14 cellular contexts compared by ENCODE assay signal in genomic region chr2:86216577-86217555, GRCh38. TPM values are rescaled to one million over a fixed set of nuclear protein-coding genes. Genes with fewer than 3 reads are reported as not detected.
DNase-seq lines count a peak whose midpoint lies in the region; ATAC-seq, FAIRE-seq and TF ChIP-seq lines count a peak whose summit lies in the region.
"Had no signal": no experiment of that assay in that cellular context is flagged by ENCODE, and none has a peak within 500 bp of the region (broad histone marks: within the 10 kb centered on the region; RNA-seq: fewer than 3 reads in every experiment).

No MANE protein-coding gene starts in this region.

- no peak overlapping the region for H3K4ac ChIP-seq in H1 (replicated peaks; ENCODE audit: insufficient read length, low read depth, low read length)

- H2BK15ac ChIP-seq in H1 (ENCODE audit: low read length): no peak overlapping the region

- H4K91ac ChIP-seq in H1 (replicated peaks; ENCODE audit: insufficient read length, low read length): no peak overlapping the region

- H3K36me3 ChIP-seq in H1 (ENCODE audit: control insufficient read depth in 2 of 4, insufficient read depth in 4 of 4, low read length in 3 of 4): peaks cover 0 to 24% (median 11%) of the 10 kb centered on the region in 4 experiments; a peak in 6 of 8 replicates
- H3K36me3 ChIP-seq in gastrocnemius medialis: peaks cover 0 to 28% of the 10 kb centered on the region in 2 donors
- no peaks in the 10 kb centered on the region for H3K36me3 ChIP-seq in transverse colon

- no peak for TF ChIP-seq CTCF in H1 (IDR thresholded peaks at IDR 0.05; ENCODE audit: control extremely low read depth in 1 of 3, insufficient read depth in 1 of 3, low read depth in 1 of 3, low read length in 3 of 3)
- TF ChIP-seq CTCF in gastrocnemius medialis (IDR thresholded peaks at IDR 0.05 in 4 of 5, conservative IDR thresholded peaks at IDR 0.05 in 1 of 5): no peak
- TF ChIP-seq CTCF in transverse colon (IDR thresholded peaks at IDR 0.05): no peak
- no peak for TF ChIP-seq CTCF in progenitor cell of endocrine pancreas (IDR thresholded peaks at IDR 0.05; ENCODE audit: unreplicated experiment)

- TF ChIP-seq RAD21 in H1 (IDR thresholded peaks at IDR 0.05 in 1 of 2, conservative IDR thresholded peaks at IDR 0.05 in 1 of 2; ENCODE audit: low read depth in 2 of 2, low read length in 2 of 2): no peak

- no peak overlapping the region for H2BK20ac ChIP-seq in H1 (ENCODE audit: low read length)

- no peak overlapping the region for H3K14ac ChIP-seq in H1 (ENCODE audit: insufficient read length)

- 86% methylated on average over 13 of the region's 13 CpGs; no CpG with 5 or more reads in 1 of the 2 experiments for WGBS in H1 (ENCODE audit: extremely low coverage in 1 of 2, insufficient coverage in 1 of 2, insufficient read length in 1 of 2, insufficient replicate concordance in 2 of 2, low coverage in 1 of 2, low lambda C conversion rate in 2 of 2, missing lambda C conversion rate in 1 of 2), 2 experiments
- WGBS in transverse colon (ENCODE audit: low coverage in 1 of 2), 2 donors: 50 to 67% methylated on average over 10 to 13 of the region's 13 CpGs

- no peak for ATAC-seq in gastrocnemius medialis
- no peak for ATAC-seq in HG03520 (IDR thresholded peaks at IDR 0.05; ENCODE audit: unreplicated experiment)
- ATAC-seq: heart right ventricle had no signal

- H3K27ac ChIP-seq in H1 (ENCODE audit: low read depth, low read length) (no peak overlapping the region), gastrocnemius medialis (peak overlapping the region in 1 of 4 donors; percentile 44), transverse colon (no peak overlapping the region)
- H3K27ac ChIP-seq: SJSA1 had no signal

- H3K9me3 ChIP-seq in H1 (ENCODE audit: insufficient read depth in 2 of 2, low read depth in 1 of 2, low read length in 1 of 2) (no peaks in the 10 kb centered on the region), gastrocnemius medialis (no peaks in the 10 kb centered on the region), transverse colon (no peaks in the 10 kb centered on the region)
- H3K9me3 ChIP-seq: heart right ventricle had no signal

- intact Hi-C loops in gastrocnemius medialis (cut with DNase I; ENCODE audit: low total_unique reads) (no loop called here), transverse colon (cut with DNase I; ENCODE audit: low total_unique reads) (no loop called here)

- H3K9ac ChIP-seq in H1 (replicated peaks in 1 of 4; ENCODE audit: extremely low read depth in 1 of 4, low read depth in 3 of 4, low read length in 3 of 4): no peak overlapping the region

- in situ Hi-C loops in gastrocnemius medialis (cut with MboI; ENCODE audit: low sequenced_read_pairs in 4 of 4) (loop anchor here in 2 of 4 donors (10.0 to 25.0 kb wide), 3 partner anchors 148 to 395 kb away; partner anchors contain the start of genes CHMP3 (in 1 of the 2) and RNF103 (in 1 of the 2)), transverse colon (cut with MboI; ENCODE audit: low pct_ligation_motif_present in 1 of 4, low pct_unique_long_range_greater_than_20kb in 1 of 4, low sequenced_read_pairs in 3 of 4) (loop anchor here in 1 of 4 donors (25.0 kb wide), 1 partner anchor 145 kb away; no protein-coding TSS in a partner anchor)

- H3K18ac ChIP-seq in H1 (ENCODE audit: extremely low read depth, low read length): no peak overlapping the region

- no peak overlapping the region for H3K23ac ChIP-seq in H1 (ENCODE audit: insufficient read length)

- no peak overlapping the region for H3K56ac ChIP-seq in H1 (replicated peaks; ENCODE audit: insufficient read length, low read depth, low read length)

- CTCF ChIA-PET in H1 (lab: Charles Lee; ENCODE audit: partially characterized antibody): interaction anchor here (1.0 to 2.4 kb wide), 6 partner anchors 16 to 151 kb away, joined by 3 to 9 read pairs (median 6); no protein-coding TSS in a partner anchor

- H3K4me3 ChIP-seq in H1 (ENCODE audit: extremely low read depth in 1 of 4, insufficient read depth in 2 of 4, low read depth in 3 of 4, low read length in 4 of 4) (no peak overlapping the region), gastrocnemius medialis (peak overlapping the region; percentile 3 to 34 (median 16)), transverse colon (no peak overlapping the region)
- H3K4me3 ChIP-seq: SJSA1 had no signal

- no peak overlapping the region for H3K27ac Mint-ChIP-seq in progenitor cell of endocrine pancreas

- no peaks in the 10 kb centered on the region for H4K20me1 ChIP-seq in H1 (replicated peaks in 1 of 2; ENCODE audit: control insufficient read depth in 1 of 2, insufficient read depth in 2 of 2, low read length in 2 of 2)

- H2BK12ac ChIP-seq in H1 (ENCODE audit: low read depth, low read length): no peak overlapping the region

- H3K4me3 Mint-ChIP-seq in progenitor cell of endocrine pancreas (ENCODE audit: low read depth): no peak overlapping the region

- no peak for TF ChIP-seq EP300 in H1 (IDR thresholded peaks at IDR 0.05; ENCODE audit: borderline replicate concordance in 1 of 2, low read depth in 2 of 2, low read length in 2 of 2)
- no peak for TF ChIP-seq EP300 in transverse colon (IDR thresholded peaks at IDR 0.05; ENCODE audit: low read depth)

- H3K4me2 ChIP-seq in H1 (ENCODE audit: insufficient read depth in 1 of 2, low read depth in 2 of 2, low read length in 2 of 2): no peak overlapping the region

- POLR2A ChIA-PET in H1 (lab: Charles Lee; ENCODE audit: partially characterized antibody): no interaction called here

- DNase-seq in EL (peak; percentile 24), NCI-H460 (ENCODE audit: extremely low read depth, low read depth) (peak; percentile 36), H1 (ENCODE audit: low read depth in 1 of 2, low spot score in 2 of 2) (no peak), gastrocnemius medialis (no peak), transverse colon (no peak), NCI-H1694 treated with DMSO at 0.1 percent for 48 hours (lab: John Stamatoyannopoulos, UW) (no peak), progenitor cell of endocrine pancreas (ENCODE audit: low spot score, unreplicated experiment) (no peak)
- DNase-seq: activated naive CD4-positive, alpha-beta T cell treated with Interleukin-2 at 50 U/mL for 16 hours; cortex of kidney; DMS79 treated with DMSO at 0.1 percent for 48 hours; heart right ventricle; NCI-H446 had no signal

- peaks cover 18% of the 10 kb centered on the region for H3K4me1 Mint-ChIP-seq in progenitor cell of endocrine pancreas (ENCODE audit: low read depth)

- no peak overlapping the region for H2AK5ac ChIP-seq in H1 (ENCODE audit: low read depth, low read length)

- H4K8ac ChIP-seq in H1 (ENCODE audit: extremely low read depth, insufficient read depth, low read length): no peak overlapping the region

- no peaks in the 10 kb centered on the region for H3K79me1 ChIP-seq in H1 (ENCODE audit: low read depth, low read length)

- no peaks in the 10 kb centered on the region for H3K9me3 Mint-ChIP-seq in progenitor cell of endocrine pancreas (ENCODE audit: low read depth)

- peaks cover 7% of the 10 kb centered on the region for H3K36me3 Mint-ChIP-seq in progenitor cell of endocrine pancreas (ENCODE audit: insufficient read depth)

- no peak overlapping the region for H2BK5ac ChIP-seq in H1 (ENCODE audit: low read depth, low read length)

- no peaks in the 10 kb centered on the region for H3K27me3 Mint-ChIP-seq in progenitor cell of endocrine pancreas

- no peaks in the 10 kb centered on the region for H3K23me2 ChIP-seq in H1 (ENCODE audit: low read depth, low read length)

- no peak overlapping the region for H2BK120ac ChIP-seq in H1 (replicated peaks; ENCODE audit: low read depth, low read length)

- H3K27me3 ChIP-seq in H1 (replicated peaks in 1 of 4; ENCODE audit: control insufficient read depth in 3 of 4, extremely low read depth in 1 of 4, insufficient read depth in 3 of 4, low read length in 3 of 4) (no peaks in the 10 kb centered on the region), gastrocnemius medialis (no peaks in the 10 kb centered on the region), transverse colon (no peaks in the 10 kb centered on the region)
- H3K27me3 ChIP-seq: heart right ventricle, SJSA1 had no signal

- H3K79me2 ChIP-seq in H1 (ENCODE audit: control insufficient read depth in 1 of 2, insufficient read depth in 2 of 2, low read length in 2 of 2): no peaks in the 10 kb centered on the region

- FAIRE-seq in H1 (lab: Jason Lieb, UNC): no peak

- TF ChIP-seq POLR2A in H1 (IDR thresholded peaks at IDR 0.05; ENCODE audit: control extremely low read depth in 1 of 2, low read depth in 2 of 2, low read length in 2 of 2): no peak
- no peak for TF ChIP-seq POLR2A in gastrocnemius medialis (IDR thresholded peaks at IDR 0.05)
- TF ChIP-seq POLR2A in transverse colon (IDR thresholded peaks at IDR 0.05): no peak

- H3K4me1 ChIP-seq in H1 (replicated peaks in 1 of 4; ENCODE audit: control insufficient read depth in 3 of 4, insufficient read depth in 4 of 4, low read length in 3 of 4) (peaks cover 0 to 6% (median 0%) of the 10 kb centered on the region in 4 experiments; a peak in 2 of 7 replicates), gastrocnemius medialis (peaks cover 3 to 11% of the 10 kb centered on the region in 2 donors), transverse colon (peaks cover 12 to 40% (median 23%) of the 10 kb centered on the region in 4 donors)

- no peak overlapping the region for H4K5ac ChIP-seq in H1 (ENCODE audit: insufficient read length, low read depth, low read length)

- peak overlapping the region; percentile 45; the same call in 1 of the 2 replicates for H2AFZ ChIP-seq in H1 (ENCODE audit: low read length)

RNA-seq across cellular contexts. Expression of gene MRPL35, which starts 17.6 kb away (rescaled TPM):
- 100 and 117 TPM in 2 replicates for total RNA-seq in NCI-H460 (2014; rRNA removed; shearing (Covaris generic))
- 62.2 and 102 TPM in 2 replicates for polyA plus RNA-seq in NCI-H460 (2014; cell fraction: nucleus; rRNA removed)
- 42.3 and 44.5 TPM in 2 replicates for total RNA-seq in H1 (2021; fragmentation: NEBNext Ultra II Directional; extraction: Animal tissue kit (Norgen Biotek cat#: 25700))
- polyA plus RNA-seq in H1 (2011; rRNA removed): 32.4 and 51.2 TPM in 2 replicates
- polyA plus RNA-seq in H1 (2011; cell fraction: cytosol; rRNA removed): 34.5 TPM
- 30.7 TPM for polyA plus RNA-seq in H1 (2011; cell fraction: nucleus; rRNA removed)
- 27.0 to 36.8 TPM (median 33.0 TPM) in 4 replicates for polyA plus RNA-seq in H1 (2012, experiment 1 of 2)
- polyA plus RNA-seq in H1 (2012, experiment 2 of 2): 14.4 TPM
- polyA plus RNA-seq in H1 (2013, experiment 1 of 2): 36.0 TPM
- polyA plus RNA-seq in H1 (2013, experiment 2 of 2): 35.3 TPM
- polyA minus RNA-seq in H1 (2011; rRNA and poly(A)+ RNA removed): 48.0 and 55.3 TPM in 2 replicates
- polyA minus RNA-seq in H1 (2011; cell fraction: cytosol; rRNA and poly(A)+ RNA removed): 17.0 TPM
- polyA minus RNA-seq in H1 (2011; cell fraction: nucleus; rRNA and poly(A)+ RNA removed): 36.1 TPM
- total RNA-seq in gastrocnemius medialis (10 to 100 TPM; 22.2 to 62.3 (median 38.8) TPM), transverse colon (10 to 100 TPM in 3 of 4 donors, 1 to 10 TPM in 1; 7.2 to 53.2 (median 38.4) TPM), progenitor cell of endocrine pancreas (28.1 and 31.8 TPM in 2 replicates)

RNA-seq across cellular contexts. Expression of gene IMMT, which starts 21.6 kb away (rescaled TPM):
- 70.7 and 85.9 TPM in 2 replicates for total RNA-seq in NCI-H460 (2014; rRNA removed; shearing (Covaris generic))
- polyA plus RNA-seq in NCI-H460 (2014; cell fraction: nucleus; rRNA removed): 98.6 and 106 TPM in 2 replicates
- total RNA-seq in H1 (2021; fragmentation: NEBNext Ultra II Directional; extraction: Animal tissue kit (Norgen Biotek cat#: 25700)): 103 and 105 TPM in 2 replicates
- polyA plus RNA-seq in H1 (2011; rRNA removed): 28.9 and 37.7 TPM in 2 replicates
- polyA plus RNA-seq in H1 (2011; cell fraction: cytosol; rRNA removed): 46.8 TPM
- polyA plus RNA-seq in H1 (2011; cell fraction: nucleus; rRNA removed): 38.2 TPM
- polyA plus RNA-seq in H1 (2012, experiment 1 of 2): 78.4 to 97.7 TPM (median 85.7 TPM) in 4 replicates
- 14.8 TPM for polyA plus RNA-seq in H1 (2012, experiment 2 of 2)
- 79.4 TPM for polyA plus RNA-seq in H1 (2013, experiment 1 of 2)
- polyA plus RNA-seq in H1 (2013, experiment 2 of 2): 74.8 TPM
- 55.1 and 77.5 TPM in 2 replicates for polyA minus RNA-seq in H1 (2011; rRNA and poly(A)+ RNA removed)
- polyA minus RNA-seq in H1 (2011; cell fraction: cytosol; rRNA and poly(A)+ RNA removed): 49.5 TPM
- 51.9 TPM for polyA minus RNA-seq in H1 (2011; cell fraction: nucleus; rRNA and poly(A)+ RNA removed)
- total RNA-seq in gastrocnemius medialis (100 to 1,000 TPM in 3 of 4 donors, 10 to 100 TPM in 1; 83.5 to 153 (median 127) TPM), transverse colon (100 to 1,000 TPM in 1 of 4 donors, 10 to 100 TPM in 3; 44.4 to 149 (median 85.8) TPM), progenitor cell of endocrine pancreas (90.1 and 94.1 TPM in 2 replicates)

Comparison
In these comparisons a context has a peak if more than half of its experiments do, and no peak if none do; other contexts are left out.
1. DNase-seq: peak in EL (single experiment) and NCI-H460 (single experiment); none in H1 (0 of 2), gastrocnemius medialis (0 of 2), transverse colon (single experiment), NCI-H1694 treated with DMSO at 0.1 percent for 48 hours (single experiment) and progenitor cell of endocrine pancreas (single experiment).
2. H3K4me3 ChIP-seq: peak in gastrocnemius medialis (4 of 4); none in H1 (0 of 4) and transverse colon (0 of 4).